Comparison of ENCODE assay signal across 1 cellular context in genomic region chr2:50039445-50039844, GRCh38.
TF ChIP-seq lines count a peak whose summit lies in the region.

No MANE protein-coding gene starts in this region.

TF ChIP-seq in SK-N-SH treated with all-trans-retinoic acid at 6 μM for 48 hours, 23 proteins besides CTCF, POLR2A, EP300 and RAD21 (continued from another document):
- no peak for TF ChIP-seq PATZ1 (CRISPR knock-in tag; IDR thresholded peaks at IDR 0.05; ENCODE audit: borderline replicate concordance)
